In the genomic region with DNA sequence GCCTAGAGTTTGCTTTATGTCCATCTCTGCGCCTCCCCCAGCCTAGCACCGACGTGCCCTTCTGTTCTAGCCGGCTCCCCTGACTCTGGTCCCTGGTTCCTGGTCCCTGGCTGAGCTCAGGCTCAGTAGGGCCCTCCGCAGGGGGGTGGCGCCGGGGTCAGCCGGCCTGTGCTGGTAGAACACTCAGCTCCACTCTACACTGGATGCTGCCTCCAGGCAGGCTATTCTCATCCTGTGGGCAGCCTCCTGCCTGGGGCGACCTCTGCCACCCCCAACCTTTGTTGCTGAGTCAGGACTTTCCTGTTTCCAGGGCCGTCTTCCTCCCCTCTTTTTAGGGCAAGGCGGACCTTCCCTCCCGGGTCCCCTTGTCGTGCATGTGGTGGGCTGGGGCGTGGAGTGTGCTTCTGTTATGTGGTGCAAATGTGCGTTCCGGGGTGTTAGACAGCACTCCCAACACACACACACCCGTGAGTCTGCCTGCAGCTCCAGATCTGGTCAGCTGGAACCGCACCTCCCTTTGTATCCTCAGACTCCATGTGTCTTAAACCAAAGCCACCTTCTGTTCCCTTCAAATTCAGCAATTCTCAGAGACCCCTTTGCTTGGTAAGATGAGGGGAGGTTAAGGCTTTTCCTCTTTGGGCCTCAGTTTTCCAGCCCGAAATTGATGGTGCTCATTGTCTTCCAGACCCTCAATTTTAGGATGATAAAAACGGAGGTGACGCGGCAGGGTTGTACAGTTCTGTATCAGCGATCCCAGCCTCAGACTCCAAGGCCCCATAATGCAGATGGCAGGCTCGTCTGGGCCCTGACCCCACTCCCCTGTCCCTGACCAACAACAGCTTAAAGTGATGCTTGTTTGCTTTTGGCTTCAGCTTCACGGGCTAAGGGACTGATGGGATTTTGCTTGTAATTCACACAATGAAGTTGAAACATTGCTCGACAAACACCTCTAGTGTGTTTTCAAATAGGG, we compare ENCODE assay signal across 21 cellular contexts.
DNase-seq lines count a peak whose midpoint lies in the region; ATAC-seq, FAIRE-seq and TF ChIP-seq lines count a peak whose summit lies in the region.
"Had no signal": no experiment of that assay in that cellular context is flagged by ENCODE, and none has a peak within 500 bp of the region (broad histone marks: within the 10 kb centered on the region; RNA-seq: fewer than 3 reads in every experiment).

No MANE protein-coding gene starts in this region.

- DNase-seq in Right ventricle myocardium inferior (ENCODE audit: missing footprints), result peak; percentile 27
- DNase-seq in left ventricle myocardium superior, result no peak
- no peak for DNase-seq in astrocyte (ENCODE audit: low read depth)
- no peak for DNase-seq in HepG2 (ENCODE audit: low spot score)
- DNase-seq in HCEC 1CT, result no peak
- no peak for DNase-seq in activated naive CD8-positive, alpha-beta T cell treated with anti-CD3 and anti-CD28 coated beads, Interleukin-2, amount 50 U/mL, for 24 hours
- no peak for DNase-seq in NK-92 treated with Interleukin-12 subunit alpha and Interleukin-12 subunit beta, amount 100 ng/mL, for 24 hours (lab: John Stamatoyannopoulos, UW)
- DNase-seq: COR-L47, DMS 273 treated with DMSO at 0.1 percent for 48 hours, GDM1, MV-4-11, NCI-H1417 treated with DMSO at 0.1 percent for 48 hours, NCI-H1930, NCI-H226, NCI-H524 had no signal

- H2AFZ ChIP-seq in astrocyte (ENCODE audit: low read depth, low read length) (peak overlapping the region; percentile 89), HepG2 (ENCODE audit: low read length) (no peak overlapping the region)
- H2AFZ ChIP-seq: PC-9 had no signal

- in situ Hi-C loops in HepG2 (cut with HindIII; ENCODE audit: extremely low pct_ligation_motif_present, low pct_unique_long_range_greater_than_20kb), result loop anchor here (10.0 to 25.0 kb wide), 2 partner anchors 875 to 1287 kb away; no protein-coding TSS in a partner anchor

- H3K27me3 Mint-ChIP-seq in astrocyte (ENCODE audit: low read depth, unreplicated experiment), result peaks cover 11% of the 10 kb centered on the region
- H3K27me3 Mint-ChIP-seq in activated naive CD8-positive, alpha-beta T cell treated with anti-CD3 and anti-CD28 coated beads, Interleukin-2, amount 50 U/mL, for 24 hours, result peaks cover 7% of the 10 kb centered on the region

- H3K27ac Mint-ChIP-seq in astrocyte (ENCODE audit: unreplicated experiment), result no peak overlapping the region
- H3K27ac Mint-ChIP-seq in activated naive CD8-positive, alpha-beta T cell treated with anti-CD3 and anti-CD28 coated beads, Interleukin-2, amount 50 U/mL, for 24 hours, result no peak overlapping the region
- H3K27ac Mint-ChIP-seq: B cell had no signal

- FAIRE-seq in astrocyte (lab: Jason Lieb, UNC) (no peak), HepG2 (lab: Jason Lieb, UNC) (no peak)

- peaks cover 8% of the 10 kb centered on the region for H3K4me1 Mint-ChIP-seq in astrocyte (ENCODE audit: low read depth, unreplicated experiment)
- H3K4me1 Mint-ChIP-seq in activated naive CD8-positive, alpha-beta T cell treated with anti-CD3 and anti-CD28 coated beads, Interleukin-2, amount 50 U/mL, for 24 hours, result no peaks in the 10 kb centered on the region
- H3K4me1 Mint-ChIP-seq: B cell had no signal

- WGBS in HepG2 (ENCODE audit: low lambda C conversion rate), result 25% methylated on average over 13 of the region's 26 CpGs

- no peaks in the 10 kb centered on the region for H3K9me3 Mint-ChIP-seq in astrocyte (ENCODE audit: unreplicated experiment)
- no peaks in the 10 kb centered on the region for H3K9me3 Mint-ChIP-seq in activated naive CD8-positive, alpha-beta T cell treated with anti-CD3 and anti-CD28 coated beads, Interleukin-2, amount 50 U/mL, for 24 hours

- no peak for TF ChIP-seq POLR2A in HepG2 (IDR thresholded peaks at IDR 0.05; ENCODE audit: insufficient read depth in 1 of 2, low read depth in 2 of 2, low read length in 2 of 2)

- H3K36me3 ChIP-seq in astrocyte (ENCODE audit: insufficient read depth, low read length), result no peaks in the 10 kb centered on the region
- H3K36me3 ChIP-seq in HepG2 (replicated peaks in 1 of 2; ENCODE audit: control insufficient read depth in 1 of 2, insufficient read depth in 2 of 2, low read length in 2 of 2), result no peaks in the 10 kb centered on the region

- H3K27ac ChIP-seq in astrocyte (ENCODE audit: low read depth, low read length) (no peak overlapping the region), HepG2 (ENCODE audit: extremely low read length, insufficient read depth, low read length) (no peak overlapping the region)
- H3K27ac ChIP-seq: 22Rv1, KMS-11, PC-9, SJSA1 had no signal

- peak overlapping the region; percentile 66 for H3K4me2 ChIP-seq in astrocyte (ENCODE audit: low read length)
- no peak overlapping the region for H3K4me2 ChIP-seq in HepG2 (ENCODE audit: low read depth, low read length)
- H3K4me2 ChIP-seq: KMS-11, PC-9 had no signal

- H3K4me1 ChIP-seq in astrocyte (ENCODE audit: insufficient read depth, low read length) (peaks cover 11% of the 10 kb centered on the region), HepG2 (ENCODE audit: insufficient read depth, low read length) (no peaks in the 10 kb centered on the region)

- H3K27me3 ChIP-seq in astrocyte (ENCODE audit: insufficient read depth, low read length), result no peaks in the 10 kb centered on the region
- H3K27me3 ChIP-seq in HepG2 (ENCODE audit: control insufficient read depth in 1 of 2, insufficient read depth in 2 of 2, low read length in 2 of 2), result peaks cover 14 to 58% of the 10 kb centered on the region in 2 experiments; a peak in 4 of 5 replicates
- H3K27me3 ChIP-seq: SJSA1 had no signal

- H3K4me3 ChIP-seq in astrocyte (ENCODE audit: insufficient read depth, low read depth, low read length) (no peak overlapping the region), HepG2 (replicated peaks in 1 of 3; ENCODE audit: insufficient read depth in 1 of 3, low read depth in 2 of 3, low read length in 3 of 3) (no peak overlapping the region)
- H3K4me3 ChIP-seq: PC-9, SJSA1 had no signal

- POLR2A ChIA-PET in HepG2 (lab: Yijun Ruan, JAX), result no interaction called here

- TF ChIP-seq CTCF in astrocyte (IDR thresholded peaks at IDR 0.05; ENCODE audit: insufficient read depth, low read depth, low read length) (no peak), HepG2 (CRISPR knock-in tag; IDR thresholded peaks at IDR 0.05) (no peak)

- H3K79me2 ChIP-seq in astrocyte (ENCODE audit: insufficient read depth, low read length) (no peaks in the 10 kb centered on the region), HepG2 (ENCODE audit: insufficient read depth, low read length) (no peaks in the 10 kb centered on the region)

- TF ChIP-seq EP300 in HepG2 (IDR thresholded peaks at IDR 0.05; ENCODE audit: low read depth in 2 of 2, low read length in 2 of 2) (no peak), HepG2 (CRISPR knock-in tag; IDR thresholded peaks at IDR 0.05; ENCODE audit: borderline replicate concordance) (no peak)

- no peak overlapping the region for H3K4me3 Mint-ChIP-seq in astrocyte (ENCODE audit: unreplicated experiment)
- H3K4me3 Mint-ChIP-seq in activated naive CD8-positive, alpha-beta T cell treated with anti-CD3 and anti-CD28 coated beads, Interleukin-2, amount 50 U/mL, for 24 hours, result no peak overlapping the region
- H3K4me3 Mint-ChIP-seq: B cell had no signal

- intact Hi-C loops in Right ventricle myocardium inferior (cut with DNase I) (loop anchor here (10.0 kb wide), 1 partner anchor 1655 kb away; no protein-coding TSS in a partner anchor), left ventricle myocardium superior (cut with micrococcal nuclease) (no loop called here), HepG2 (cut with micrococcal nuclease; ENCODE audit: unreplicated experiment) (loop anchor here (10.0 kb wide), 1 partner anchor 1285 kb away; no protein-coding TSS in a partner anchor)

- peak overlapping the region; percentile 61 for H3K9ac ChIP-seq in astrocyte (ENCODE audit: low read length)
- no peak overlapping the region for H3K9ac ChIP-seq in HepG2 (ENCODE audit: insufficient read depth, low read depth, low read length)
- H3K9ac ChIP-seq: KMS-11 had no signal

- H3K9me3 ChIP-seq in astrocyte (ENCODE audit: insufficient read depth, low read depth, low read length) (no peaks in the 10 kb centered on the region), HepG2 (ENCODE audit: low read length) (no peaks in the 10 kb centered on the region)
- H3K9me3 ChIP-seq: SJSA1 had no signal

- CTCF ChIA-PET in HepG2 (lab: Yijun Ruan, JAX; ENCODE audit: low intra/inter-chr PET ratio, low total read pairs), result no interaction called here

- no peaks in the 10 kb centered on the region for H4K20me1 ChIP-seq in astrocyte (ENCODE audit: insufficient read depth, low read length)
- no peaks in the 10 kb centered on the region for H4K20me1 ChIP-seq in HepG2 (ENCODE audit: insufficient read depth, low read length)

- no peaks in the 10 kb centered on the region for H3K36me3 Mint-ChIP-seq in astrocyte (ENCODE audit: low read depth, unreplicated experiment)
- H3K36me3 Mint-ChIP-seq in activated naive CD8-positive, alpha-beta T cell treated with anti-CD3 and anti-CD28 coated beads, Interleukin-2, amount 50 U/mL, for 24 hours (ENCODE audit: low read depth), result no peaks in the 10 kb centered on the region

- TF ChIP-seq RAD21 in HepG2 (CRISPR knock-in tag; IDR thresholded peaks at IDR 0.05), result no peak

- BruUV-seq in HepG2 (replicated peaks; lab: Mats Ljungman, UMichigan), result no TSS peak

- ATAC-seq in Right ventricle myocardium inferior (no peak), left ventricle myocardium superior (no peak), HepG2 (no peak), HG02970 (IDR thresholded peaks at IDR 0.05; ENCODE audit: low FRiP score, unreplicated experiment) (no peak)
- no peak for ATAC-seq in activated naive CD8-positive, alpha-beta T cell treated with anti-CD3 and anti-CD28 coated beads, Interleukin-2, amount 50 U/mL, for 24 hours

TF ChIP-seq in HepG2, 621 proteins besides CTCF, POLR2A, EP300 and RAD21 (continues in another document):
- TF ChIP-seq MAFK (conservative IDR thresholded peaks at IDR 0.05 in 1 of 2, IDR thresholded peaks at IDR 0.05 in 1 of 2; ENCODE audit: low read length in 2 of 2), result peak; percentile 66 to 84
- TF ChIP-seq MAFF (IDR thresholded peaks at IDR 0.05; ENCODE audit: low read depth, low read length), result peak; percentile 46; the same call in 1 of the 2 replicates
- TF ChIP-seq NCOA1 (CRISPR knock-in tag; IDR thresholded peaks at IDR 0.05), result no peak
- TF ChIP-seq, protein P1, sequence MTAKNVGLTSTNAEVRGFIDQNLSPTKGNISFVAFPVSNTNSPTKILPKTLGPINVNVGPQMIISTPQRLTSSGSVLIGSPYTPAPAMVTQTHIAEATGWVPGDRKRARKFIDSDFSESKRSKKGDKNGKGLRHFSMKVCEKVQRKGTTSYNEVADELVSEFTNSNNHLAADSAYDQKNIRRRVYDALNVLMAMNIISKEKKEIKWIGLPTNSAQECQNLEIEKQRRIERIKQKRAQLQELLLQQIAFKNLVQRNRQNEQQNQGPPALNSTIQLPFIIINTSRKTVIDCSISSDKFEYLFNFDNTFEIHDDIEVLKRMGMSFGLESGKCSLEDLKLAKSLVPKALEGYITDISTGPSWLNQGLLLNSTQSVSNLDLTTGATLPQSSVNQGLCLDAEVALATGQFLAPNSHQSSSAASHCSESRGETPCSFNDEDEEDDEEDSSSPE (CRISPR knock-in tag; IDR thresholded peaks at IDR 0.05), result no peak
- TF ChIP-seq ZSCAN25 (CRISPR knock-in tag; IDR thresholded peaks at IDR 0.05), result no peak
- no peak for TF ChIP-seq ASH2L (IDR thresholded peaks at IDR 0.05; ENCODE audit: insufficient read length, low read depth, low read length)
- no peak for TF ChIP-seq ZNF746 (CRISPR knock-in tag; IDR thresholded peaks at IDR 0.05)
